ENCODE assay signal across 1 cellular context in the genomic region with DNA sequence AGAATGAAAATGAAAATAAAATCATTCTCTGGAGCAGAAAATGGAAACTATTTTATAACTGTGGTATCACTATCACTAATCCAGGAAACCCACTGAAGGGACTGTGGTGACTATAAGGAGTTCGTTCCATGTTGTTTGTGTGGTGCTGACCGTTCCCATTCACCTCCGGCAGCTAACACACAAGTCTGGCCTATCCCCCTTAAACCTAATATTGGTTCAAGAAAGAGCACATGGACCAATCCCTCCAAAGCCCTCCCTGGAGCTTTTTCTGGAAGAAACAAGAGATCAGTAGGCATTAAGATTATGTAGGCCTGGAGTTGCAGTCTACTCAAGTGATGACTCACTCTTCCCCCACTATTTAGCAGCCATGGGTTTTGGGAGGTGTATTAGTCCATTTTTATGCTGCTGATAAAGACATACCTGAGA.
TF ChIP-seq lines count a peak whose summit lies in the region.

No MANE protein-coding gene starts in this region.

TF ChIP-seq in SK-N-SH treated with all-trans-retinoic acid at 6 μM for 48 hours, 23 proteins besides CTCF, POLR2A, EP300 and RAD21 (continued from another document):
- TF ChIP-seq, protein P1, sequence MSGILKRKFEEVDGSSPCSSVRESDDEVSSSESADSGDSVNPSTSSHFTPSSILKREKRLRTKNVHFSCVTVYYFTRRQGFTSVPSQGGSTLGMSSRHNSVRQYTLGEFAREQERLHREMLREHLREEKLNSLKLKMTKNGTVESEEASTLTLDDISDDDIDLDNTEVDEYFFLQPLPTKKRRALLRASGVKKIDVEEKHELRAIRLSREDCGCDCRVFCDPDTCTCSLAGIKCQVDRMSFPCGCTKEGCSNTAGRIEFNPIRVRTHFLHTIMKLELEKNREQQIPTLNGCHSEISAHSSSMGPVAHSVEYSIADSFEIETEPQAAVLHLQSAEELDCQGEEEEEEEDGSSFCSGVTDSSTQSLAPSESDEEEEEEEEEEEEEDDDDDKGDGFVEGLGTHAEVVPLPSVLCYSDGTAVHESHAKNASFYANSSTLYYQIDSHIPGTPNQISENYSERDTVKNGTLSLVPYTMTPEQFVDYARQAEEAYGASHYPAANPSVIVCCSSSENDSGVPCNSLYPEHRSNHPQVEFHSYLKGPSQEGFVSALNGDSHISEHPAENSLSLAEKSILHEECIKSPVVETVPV (CRISPR knock-in tag; IDR thresholded peaks at IDR 0.05) = no peak
- no peak for TF ChIP-seq RARB (CRISPR knock-in tag; IDR thresholded peaks at IDR 0.05)
